11 cellular contexts compared by ENCODE assay signal in genomic region chr14:63922696-63923421, GRCh38.
DNase-seq lines count a peak whose midpoint lies in the region; ATAC-seq, FAIRE-seq and TF ChIP-seq lines count a peak whose summit lies in the region.
"Had no signal": no experiment of that assay in that cellular context is flagged by ENCODE, and none has a peak within 500 bp of the region (broad histone marks: within the 10 kb centered on the region; RNA-seq: fewer than 3 reads in every experiment).

No MANE protein-coding gene starts in this region.

- H3K27ac Mint-ChIP-seq in activated T-helper 17 cell treated with anti-CD3 and anti-CD28 coated beads, Interleukin-2, amount 50 U/mL, for 72 hours: no peak overlapping the region
- no peak overlapping the region for H3K27ac Mint-ChIP-seq in activated T-helper 2 cell treated with anti-CD3 and anti-CD28 coated beads, Interferon-gamma antibody, Interleukin-2, Interleukin-4, amounts not matched to agents 10 μg/mL and 5 μg/mL and 100 μg/mL, durations not matched to agents 14 hours and 24 hours and 36 hours

- H3K9me3 ChIP-seq in keratinocyte (ENCODE audit: control insufficient read depth, low read depth, low read length) (no peaks in the 10 kb centered on the region), testis (no peaks in the 10 kb centered on the region)

- peak overlapping the region; percentile 85 for H3K9ac ChIP-seq in keratinocyte (ENCODE audit: control insufficient read depth, extremely low read depth, insufficient read depth, low read length)
- H3K9ac ChIP-seq: parathyroid adenoma had no signal

- H3K79me2 ChIP-seq in keratinocyte (ENCODE audit: control insufficient read depth, insufficient read depth, low read length): no peaks in the 10 kb centered on the region

- H3K27ac ChIP-seq in keratinocyte (ENCODE audit: control insufficient read depth, insufficient read depth, low read length): peak overlapping the region; percentile 98
- peak overlapping the region; percentile 35 to 47 for H3K27ac ChIP-seq in testis
- H3K27ac ChIP-seq: parathyroid adenoma had no signal

- H3K4me1 Mint-ChIP-seq in activated T-helper 17 cell treated with anti-CD3 and anti-CD28 coated beads, Interleukin-2, amount 50 U/mL, for 72 hours: peaks cover 8% of the 10 kb centered on the region
- H3K4me1 Mint-ChIP-seq in activated T-helper 2 cell treated with anti-CD3 and anti-CD28 coated beads, Interferon-gamma antibody, Interleukin-2, Interleukin-4, amounts not matched to agents 10 μg/mL and 5 μg/mL and 100 μg/mL, durations not matched to agents 14 hours and 24 hours and 36 hours (ENCODE audit: low read depth): no peaks in the 10 kb centered on the region

- peak overlapping the region; percentile 66 for H2AFZ ChIP-seq in keratinocyte (ENCODE audit: control insufficient read depth, low read length)
- H2AFZ ChIP-seq: parathyroid adenoma had no signal

- H3K4me3 ChIP-seq in keratinocyte (ENCODE audit: control insufficient read depth in 2 of 3, extremely low read depth in 1 of 3, insufficient read depth in 2 of 3, low read depth in 1 of 3, low read length in 3 of 3) (peak overlapping the region in 2 of 3 experiments; percentile 30 to 51), testis (no peak overlapping the region)

- no peaks in the 10 kb centered on the region for H3K27me3 Mint-ChIP-seq in activated T-helper 17 cell treated with anti-CD3 and anti-CD28 coated beads, Interleukin-2, amount 50 U/mL, for 72 hours
- peaks cover 2% of the 10 kb centered on the region for H3K27me3 Mint-ChIP-seq in activated T-helper 2 cell treated with anti-CD3 and anti-CD28 coated beads, Interferon-gamma antibody, Interleukin-2, Interleukin-4, amounts not matched to agents 10 μg/mL and 5 μg/mL and 100 μg/mL, durations not matched to agents 14 hours and 24 hours and 36 hours (ENCODE audit: low read depth)

- TF ChIP-seq POLR2A in testis (IDR thresholded peaks at IDR 0.05): no peak

- intact Hi-C loops in testis (cut with DNase I; ENCODE audit: low total_unique reads): no loop called here
- intact Hi-C loops in activated T-helper 2 cell treated with anti-CD3 and anti-CD28 coated beads, Interferon-gamma antibody, Interleukin-2, Interleukin-4, amounts not matched to agents 10 μg/mL and 5 μg/mL and 100 μg/mL, durations not matched to agents 14 hours and 24 hours and 36 hours (cut with micrococcal nuclease): no loop called here

- H3K36me3 ChIP-seq in keratinocyte (ENCODE audit: control insufficient read depth in 2 of 2, extremely low read depth in 1 of 2, insufficient read depth in 2 of 2, low read length in 2 of 2) (peaks cover 0 to 3% of the 10 kb centered on the region in 2 experiments), testis (ENCODE audit: low read depth, missing control alignments) (no peaks in the 10 kb centered on the region)

- TF ChIP-seq CTCF in keratinocyte (optimal IDR thresholded peaks at IDR 0.05 in 1 of 3, IDR thresholded peaks at IDR 0.05 in 1 of 3, conservative IDR thresholded peaks at IDR 0.05 in 1 of 3; ENCODE audit: extremely low read depth in 1 of 3, insufficient read depth in 2 of 3, low read length in 3 of 3): no peak
- TF ChIP-seq CTCF in testis (IDR thresholded peaks at IDR 0.05): no peak

- no peak overlapping the region for H3K4me3 Mint-ChIP-seq in activated T-helper 17 cell treated with anti-CD3 and anti-CD28 coated beads, Interleukin-2, amount 50 U/mL, for 72 hours
- no peak overlapping the region for H3K4me3 Mint-ChIP-seq in activated T-helper 2 cell treated with anti-CD3 and anti-CD28 coated beads, Interferon-gamma antibody, Interleukin-2, Interleukin-4, amounts not matched to agents 10 μg/mL and 5 μg/mL and 100 μg/mL, durations not matched to agents 14 hours and 24 hours and 36 hours (ENCODE audit: low read depth)

- DNase-seq in HuH-7.5 (ENCODE audit: low spot score) (peak; percentile 44), keratinocyte (ENCODE audit: low read depth, low spot score) (peak; percentile 90), testis (peak; percentile 60), NCI-H524 (lab: John Stamatoyannopoulos, UW) (no peak)
- DNase-seq in stimulated activated naive CD4-positive, alpha-beta T cell treated with Interleukin-2 at 50 U/mL for 16 hours (lab: John Stamatoyannopoulos, UW): no peak
- no peak for DNase-seq in activated T-helper 2 cell treated with anti-CD3 and anti-CD28 coated beads, Interferon-gamma antibody, Interleukin-2, Interleukin-4, amounts not matched to agents 10 μg/mL and 5 μg/mL and 100 μg/mL, durations not matched to agents 14 hours and 24 hours and 36 hours (ENCODE audit: low spot score)
- DNase-seq: activated CD4-positive, CD25-positive, alpha-beta regulatory T cell treated with anti-CD3 and anti-CD28 coated beads, Interleukin-2, amount 50 U/mL, for 72 hours; NCI-H774 had no signal

- H3K36me3 Mint-ChIP-seq in activated T-helper 17 cell treated with anti-CD3 and anti-CD28 coated beads, Interleukin-2, amount 50 U/mL, for 72 hours (ENCODE audit: low read depth): peaks cover 8% of the 10 kb centered on the region
- peaks cover 13% of the 10 kb centered on the region for H3K36me3 Mint-ChIP-seq in activated T-helper 2 cell treated with anti-CD3 and anti-CD28 coated beads, Interferon-gamma antibody, Interleukin-2, Interleukin-4, amounts not matched to agents 10 μg/mL and 5 μg/mL and 100 μg/mL, durations not matched to agents 14 hours and 24 hours and 36 hours (ENCODE audit: low read depth)

- peak; percentile 91 for FAIRE-seq in keratinocyte (lab: Jason Lieb, UNC)

- peaks cover 4% of the 10 kb centered on the region for H3K9me3 Mint-ChIP-seq in activated T-helper 17 cell treated with anti-CD3 and anti-CD28 coated beads, Interleukin-2, amount 50 U/mL, for 72 hours
- peaks cover 12% of the 10 kb centered on the region for H3K9me3 Mint-ChIP-seq in activated T-helper 2 cell treated with anti-CD3 and anti-CD28 coated beads, Interferon-gamma antibody, Interleukin-2, Interleukin-4, amounts not matched to agents 10 μg/mL and 5 μg/mL and 100 μg/mL, durations not matched to agents 14 hours and 24 hours and 36 hours

- 52 to 63% methylated on average over 5 of the region's 5 CpGs for WGBS in testis, 2 donors

- H3K9me1 ChIP-seq in keratinocyte (ENCODE audit: control insufficient read depth, extremely low read depth, insufficient read depth, low read length): no peaks in the 10 kb centered on the region

- peak overlapping the region; percentile 87 for H3K4me2 ChIP-seq in keratinocyte (ENCODE audit: control insufficient read depth, extremely low read depth, insufficient read depth, low read depth, low read length)

- H3K27me3 ChIP-seq in keratinocyte (ENCODE audit: control insufficient read depth, extremely low read depth, insufficient read depth, low read length) (no peaks in the 10 kb centered on the region), testis (no peaks in the 10 kb centered on the region)

- H3K4me1 ChIP-seq in keratinocyte (ENCODE audit: control insufficient read depth, extremely low read depth, insufficient read depth, low read length) (peaks cover 21% of the 10 kb centered on the region), testis (peaks cover 27% of the 10 kb centered on the region)
- H3K4me1 ChIP-seq: parathyroid adenoma had no signal

- peak; percentile 19 for ATAC-seq in activated T-helper 17 cell treated with anti-CD3 and anti-CD28 coated beads, Interleukin-2, amount 50 U/mL, for 72 hours (replicated peaks)
- ATAC-seq in HG03280 (IDR thresholded peaks at IDR 0.05; ENCODE audit: unreplicated experiment): no peak

- dilution Hi-C loops in keratinocyte (cut with MboI; ENCODE audit: extremely low pct_ligation_motif_present, low sequenced_read_pairs): no loop called here

- H4K20me1 ChIP-seq in keratinocyte (ENCODE audit: control insufficient read depth, extremely low read depth, insufficient read depth, low read length): no peaks in the 10 kb centered on the region

Comparison
In these comparisons a context has a peak if more than half of its experiments do, and no peak if none do; other contexts are left out.
1. DNase-seq: peak in HuH-7.5 (single experiment), keratinocyte (single experiment) and testis (single experiment); none in NCI-H524 (0 of 2), stimulated activated naive CD4-positive, alpha-beta T cell treated with Interleukin-2 at 50 U/mL for 16 hours (single experiment) and activated T-helper 2 cell treated with anti-CD3 and anti-CD28 coated beads, Interferon-gamma antibody, Interleukin-2, Interleukin-4, amounts not matched to agents 10 μg/mL and 5 μg/mL and 100 μg/mL, durations not matched to agents 14 hours and 24 hours and 36 hours (single experiment).
2. H3K4me3 ChIP-seq: peak in keratinocyte (2 of 3); none in testis (0 of 2).